15 cellular contexts compared by ENCODE assay signal in genomic region chr16:78553268-78554044, GRCh38.
DNase-seq lines count a peak whose midpoint lies in the region; ATAC-seq and TF ChIP-seq lines count a peak whose summit lies in the region.
"Had no signal": no experiment of that assay in that cellular context is flagged by ENCODE, and none has a peak within 500 bp of the region (broad histone marks: within the 10 kb centered on the region; RNA-seq: fewer than 3 reads in every experiment).

No MANE protein-coding gene starts in this region.

- H3K79me2 ChIP-seq in Loucy (ENCODE audit: insufficient read depth, low read length) = no peaks in the 10 kb centered on the region

- no peaks in the 10 kb centered on the region for H3K4me1 ChIP-seq in Loucy (ENCODE audit: insufficient read depth, low read length, poor library complexity, severe bottlenecking)
- H3K4me1 ChIP-seq: SJSA1 had no signal

- H3K36me3 Mint-ChIP-seq in central memory CD8-positive, alpha-beta T cell (ENCODE audit: insufficient read depth) = peaks cover 1% of the 10 kb centered on the region
- no peaks in the 10 kb centered on the region for H3K36me3 Mint-ChIP-seq in natural killer cell
- H3K36me3 Mint-ChIP-seq: CD8-positive, alpha-beta T cell had no signal

- H2AFZ ChIP-seq in Loucy (ENCODE audit: low read length) = no peak overlapping the region

- ATAC-seq in central memory CD8-positive, alpha-beta T cell (replicated peaks; ENCODE audit: extremely low read depth, poor library complexity, severe bottlenecking) = peak; percentile 19
- ATAC-seq in natural killer cell (peak in 2 of 3 donors; percentile 36 to 57), GM21360 (IDR thresholded peaks at IDR 0.05; ENCODE audit: unreplicated experiment) (no peak), GM18861 (IDR thresholded peaks at IDR 0.05; ENCODE audit: unreplicated experiment) (no peak)
- ATAC-seq: CD8-positive, alpha-beta T cell; PC-3 had no signal

- no peak overlapping the region for H3K4me3 ChIP-seq in Loucy (ENCODE audit: low read length, poor library complexity, severe bottlenecking)
- H3K4me3 ChIP-seq: SJSA1 had no signal

- no peak overlapping the region for H3K9ac ChIP-seq in Loucy (ENCODE audit: low read depth, low read length, poor library complexity, severe bottlenecking)

- TF ChIP-seq CTCF in Loucy (conservative IDR thresholded peaks at IDR 0.05; ENCODE audit: low read length) = peak; percentile 43
- TF ChIP-seq CTCF in natural killer cell (IDR thresholded peaks at IDR 0.05) = no peak

- H3K9me3 Mint-ChIP-seq in central memory CD8-positive, alpha-beta T cell = no peaks in the 10 kb centered on the region
- no peaks in the 10 kb centered on the region for H3K9me3 Mint-ChIP-seq in natural killer cell
- H3K9me3 Mint-ChIP-seq: CD8-positive, alpha-beta T cell had no signal

- no peak overlapping the region for H3K4me2 ChIP-seq in Loucy (ENCODE audit: low read depth, low read length, poor library complexity, severe bottlenecking)

- no peaks in the 10 kb centered on the region for H3K9me3 ChIP-seq in Loucy (ENCODE audit: insufficient read depth, low read depth, low read length)
- H3K9me3 ChIP-seq: SJSA1 had no signal

- H3K27me3 ChIP-seq in Loucy (ENCODE audit: insufficient read depth, low read length, poor library complexity, severe bottlenecking) = no peaks in the 10 kb centered on the region
- H3K27me3 ChIP-seq: SJSA1 had no signal

- intact Hi-C loops in natural killer cell (cut with micrococcal nuclease) = no loop called here

- H3K4me3 Mint-ChIP-seq in central memory CD8-positive, alpha-beta T cell = no peak overlapping the region
- no peak overlapping the region for H3K4me3 Mint-ChIP-seq in natural killer cell
- H3K4me3 Mint-ChIP-seq: CD8-positive, alpha-beta T cell had no signal

- no peaks in the 10 kb centered on the region for H3F3A ChIP-seq in Loucy (ENCODE audit: low read depth)

- peaks cover 15% of the 10 kb centered on the region for H3K4me1 Mint-ChIP-seq in central memory CD8-positive, alpha-beta T cell
- H3K4me1 Mint-ChIP-seq in natural killer cell = peaks cover 24 to 25% of the 10 kb centered on the region in 2 donors

- H3K27ac Mint-ChIP-seq in central memory CD8-positive, alpha-beta T cell (ENCODE audit: low read depth) = no peak overlapping the region
- peak overlapping the region in 1 of 2 donors; percentile 34 for H3K27ac Mint-ChIP-seq in natural killer cell
- H3K27ac Mint-ChIP-seq: CD8-positive, alpha-beta T cell had no signal

- no peaks in the 10 kb centered on the region for H3K27me3 Mint-ChIP-seq in central memory CD8-positive, alpha-beta T cell
- peaks cover 0 to 5% of the 10 kb centered on the region in 2 donors for H3K27me3 Mint-ChIP-seq in natural killer cell (ENCODE audit: low read depth in 2 of 2)

- H3K9me2 ChIP-seq in Loucy (replicated peaks; ENCODE audit: low read depth, low read length) = no peaks in the 10 kb centered on the region

- H3K36me3 ChIP-seq in Loucy (ENCODE audit: insufficient read depth, low read length) = no peaks in the 10 kb centered on the region
- H3K36me3 ChIP-seq: SJSA1 had no signal

- no peaks in the 10 kb centered on the region for H4K20me1 ChIP-seq in Loucy (ENCODE audit: insufficient read depth, low read length, poor library complexity, severe bottlenecking)

- DNase-seq in ELF-1 (ENCODE audit: low read depth, low spot score) (peak; percentile 30), natural killer cell (no peak), KG1 (lab: John Stamatoyannopoulos, UW) (no peak)
- DNase-seq in central memory CD8-positive, alpha-beta T cell (ENCODE audit: low spot score in 2 of 2) = no peak
- DNase-seq: CD8-positive, alpha-beta T cell; MV-4-11; NCI-H1436; NCI-H2081 treated with DMSO at 0.1 percent for 48 hours; NCI-H226; NCI-H526; PC-3 had no signal

Comparison
In these comparisons a context has a peak if more than half of its experiments do, and no peak if none do; other contexts are left out.
1. ATAC-seq: peak in central memory CD8-positive, alpha-beta T cell (single experiment) and natural killer cell (2 of 3); none in GM21360 (single experiment) and GM18861 (single experiment).